In the genomic region with DNA sequence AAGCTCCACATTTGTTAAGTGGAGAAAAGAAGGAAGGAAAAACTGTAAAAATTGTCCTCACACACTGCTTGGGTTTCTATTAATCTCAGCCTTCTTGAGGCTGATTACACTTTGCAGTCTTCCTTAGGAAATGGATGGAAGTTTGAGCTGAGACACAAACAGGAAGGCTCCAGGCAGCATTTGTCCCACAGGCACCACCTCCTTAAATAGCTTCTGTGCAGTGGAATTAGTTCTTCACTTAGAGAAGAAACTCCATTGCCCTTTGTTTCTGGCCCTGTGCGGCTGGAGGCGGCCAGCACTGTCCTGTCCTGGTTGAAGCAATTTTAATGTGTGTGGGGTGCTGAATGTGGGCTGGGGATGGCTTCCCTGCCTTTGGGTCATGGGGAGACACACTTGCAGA, we compare ENCODE assay signal across 17 cellular contexts. TPM values are rescaled to one million over a fixed set of nuclear protein-coding genes. Genes with fewer than 3 reads are reported as not detected.
"Had no signal": no experiment of that assay in that cellular context is flagged by ENCODE, and none has a peak within 500 bp of the region (broad histone marks: within the 10 kb centered on the region; RNA-seq: fewer than 3 reads in every experiment).

No MANE protein-coding gene starts in this region.

- H3K4me3 ChIP-seq: left lung, prostate gland, suprapubic skin, upper lobe of right lung had no signal

- H3K27me3 Mint-ChIP-seq: activated CD4-positive, alpha-beta memory T cell treated with anti-CD3 and anti-CD28 coated beads for 36 hours; activated naive CD8-positive, alpha-beta T cell treated with anti-CD3 and anti-CD28 coated beads for 36 hours had no signal

- H3K4me1 ChIP-seq: foreskin keratinocyte, left lung, prostate gland, suprapubic skin, upper lobe of right lung had no signal

- H3K27ac Mint-ChIP-seq: activated CD4-positive, alpha-beta memory T cell treated with anti-CD3 and anti-CD28 coated beads for 36 hours; activated naive CD8-positive, alpha-beta T cell treated with anti-CD3 and anti-CD28 coated beads for 36 hours had no signal

- H3K4me1 Mint-ChIP-seq: activated naive CD8-positive, alpha-beta T cell treated with anti-CD3 and anti-CD28 coated beads for 36 hours had no signal

- H3K4me3 Mint-ChIP-seq: activated CD4-positive, alpha-beta memory T cell treated with anti-CD3 and anti-CD28 coated beads for 36 hours; activated naive CD8-positive, alpha-beta T cell treated with anti-CD3 and anti-CD28 coated beads for 36 hours; activated T-cell treated with anti-CD3 and anti-CD28 coated beads, Interleukin-2, amount 50 U/mL, for 4 hours had no signal

- DNase-seq: activated CD4-positive, alpha-beta memory T cell treated with anti-CD3 and anti-CD28 coated beads for 36 hours; activated CD4-positive, alpha-beta T cell treated with anti-CD3 and anti-CD28 coated beads for 1 hour; activated effector memory CD4-positive, alpha-beta T cell treated with anti-CD3 and anti-CD28 coated beads, Interleukin-2, amount 50 U/mL, for 16 hours; activated naive CD8-positive, alpha-beta T cell treated with anti-CD3 and anti-CD28 coated beads for 36 hours; activated T-cell treated with anti-CD3 and anti-CD28 coated beads, Interleukin-2, amount 50 U/mL, for 4 hours; foreskin keratinocyte; head of caudate nucleus; islet precursor cell; left lung; mesendoderm; stimulated activated CD4-positive, alpha-beta T cell treated with anti-CD3 and anti-CD28 coated beads, Interleukin-12 subunit alpha, Interleukin-12 subunit beta, amount 100 ng/mL, for 4 hours; stimulated activated naive CD4-positive, alpha-beta T cell treated with Interleukin-2 at 50 U/mL for 16 hours; upper lobe of right lung had no signal

- H3K36me3 ChIP-seq: left lung, prostate gland, suprapubic skin, upper lobe of right lung had no signal

- H3K27ac ChIP-seq: foreskin keratinocyte, prostate gland, suprapubic skin, upper lobe of right lung had no signal

- H3K27me3 ChIP-seq: foreskin keratinocyte, left lung, suprapubic skin, upper lobe of right lung had no signal

- H3K36me3 Mint-ChIP-seq: activated CD4-positive, alpha-beta memory T cell treated with anti-CD3 and anti-CD28 coated beads for 36 hours; activated naive CD8-positive, alpha-beta T cell treated with anti-CD3 and anti-CD28 coated beads for 36 hours had no signal

- H3K9me3 ChIP-seq: left lung, prostate gland, suprapubic skin, upper lobe of right lung had no signal

- H3K9me3 Mint-ChIP-seq: activated CD4-positive, alpha-beta memory T cell treated with anti-CD3 and anti-CD28 coated beads for 36 hours; activated naive CD8-positive, alpha-beta T cell treated with anti-CD3 and anti-CD28 coated beads for 36 hours had no signal

- ATAC-seq: activated T-cell treated with anti-CD3 and anti-CD28 coated beads, Interleukin-2, amount 50 U/mL, for 4 hours; foreskin keratinocyte; left lung; sciatic nerve; upper lobe of right lung had no signal

RNA-seq across cellular contexts. Expression of a gene that starts 44.3 kb away (rescaled TPM):
- total RNA-seq: activated CD4-positive, alpha-beta memory T cell treated with anti-CD3 and anti-CD28 coated beads for 36 hours; activated naive CD8-positive, alpha-beta T cell treated with anti-CD3 and anti-CD28 coated beads for 36 hours; activated T-cell treated with anti-CD3 and anti-CD28 coated beads, Interleukin-2, amount 50 U/mL, for 4 hours; T-helper 2 cell treated with Interferon-gamma antibody and Interleukin-4, amounts not matched to agents 100 ng/mL and 5 ng/mL, for 36 hours had no signal
